ENCODE assay signal across 8 cellular contexts in genomic region chr11:65857500-65858353, GRCh38. TPM values are rescaled to one million over a fixed set of nuclear protein-coding genes. Genes with fewer than 3 reads are reported as not detected.
DNase-seq lines count a peak whose midpoint lies in the region; ATAC-seq and TF ChIP-seq lines count a peak whose summit lies in the region.

TSS of gene CFL1 (minus strand) at chr11:65858180. CDS start at chr11:65858099, 81 bp downstream.

- BruUV-seq in A673 (replicated peaks; lab: Mats Ljungman, UMichigan): no TSS peak

- H3K36me3 ChIP-seq in A673 (ENCODE audit: insufficient read depth, low read length, poor library complexity, severe bottlenecking) (peaks cover 50% of the 10 kb centered on the region), spleen (peaks cover 7 to 52% (median 46%) of the 10 kb centered on the region in 6 donors)

- peak within 1 kb of the TSS; percentile 98 for H3K27ac Mint-ChIP-seq in activated B cell treated with CpG ODN at 0.5 μM for 24 hours

- H3K27me3 ChIP-seq in A673 (replicated peaks; ENCODE audit: insufficient read depth, low read depth, low read length, poor library complexity) (no peaks in the 10 kb centered on the region), spleen (replicated peaks in 1 of 7) (no peaks in the 10 kb centered on the region)

- no peaks in the 10 kb centered on the region for H3K9me3 Mint-ChIP-seq in activated B cell treated with CpG ODN at 0.5 μM for 24 hours

- peaks cover 55% of the 10 kb centered on the region for H3K36me3 Mint-ChIP-seq in activated B cell treated with CpG ODN at 0.5 μM for 24 hours (ENCODE audit: low read depth)

- WGBS in spleen, 5 donors: 0 to 1% (median 0%) methylated on average over 29 to 121 of the region's 121 CpGs

- ATAC-seq in GM18867 (IDR thresholded peaks at IDR 0.05; ENCODE audit: unreplicated experiment) (peak; percentile 47), HG03108 (IDR thresholded peaks at IDR 0.05; ENCODE audit: unreplicated experiment) (peak; percentile 42), activated B cell treated with CpG ODN at 0.5 μM for 24 hours (ENCODE audit: low read depth) (peak; percentile 62)

- H3K4me3 ChIP-seq in A673 (ENCODE audit: low read depth, low read length, poor library complexity, severe bottlenecking): peak within 1 kb of the TSS; percentile 95
- peak within 1 kb of the TSS; percentile 95 to 99 for H3K4me3 ChIP-seq in cardiac fibroblast (replicated peaks in 1 of 2; ENCODE audit: low read depth in 2 of 2, low read length in 2 of 2)
- H3K4me3 ChIP-seq in spleen: peak within 1 kb of the TSS; percentile 76 to 100 (median 99)

- H3K9me3 ChIP-seq in A673 (ENCODE audit: low read depth, low read length, poor library complexity, severe bottlenecking) (no peaks in the 10 kb centered on the region), spleen (no peaks in the 10 kb centered on the region)

- POLR2A ChIA-PET in A673 (lab: Charles Lee; ENCODE audit: low non-redundant PET): interaction anchor here (0.5 to 0.7 kb wide), 3 partner anchors 117 to 445 kb away, joined by 3 to 18 read pairs (median 11); no protein-coding TSS in a partner anchor
- POLR2A ChIA-PET in activated B cell treated with CpG ODN at 0.5 μM for 24 hours (lab: Charles Lee): interaction anchor here (0.6 to 7.1 kb wide), 42 partner anchors 8 to 1840 kb away, joined by 3 to 340 read pairs (median 4); partner anchors contain the start of genes AP5B1, BANF1, BRMS1 and CCDC85B

- H3K27me3 Mint-ChIP-seq in activated B cell treated with CpG ODN at 0.5 μM for 24 hours: no peaks in the 10 kb centered on the region

- peaks cover 25% of the 10 kb centered on the region for H3K4me1 ChIP-seq in A673 (ENCODE audit: insufficient read depth, low read length, poor library complexity, severe bottlenecking)
- peaks cover 40 to 83% (median 72%) of the 10 kb centered on the region in 6 donors for H3K4me1 ChIP-seq in spleen

- peak within 1 kb of the TSS; percentile 99 for H3K4me3 Mint-ChIP-seq in activated B cell treated with CpG ODN at 0.5 μM for 24 hours

- TF ChIP-seq CTCF in A673 (conservative IDR thresholded peaks at IDR 0.05; ENCODE audit: low read depth, low read length): no peak
- no peak for TF ChIP-seq CTCF in activated B cell treated with CpG ODN at 0.5 μM for 24 hours (IDR thresholded peaks at IDR 0.05)
- no peak for TF ChIP-seq CTCF in cardiac fibroblast (IDR thresholded peaks at IDR 0.05; ENCODE audit: low read depth, low read length)
- peak in 3 of 11 experiments; percentile 29 to 55 (median 40) for TF ChIP-seq CTCF in spleen (IDR thresholded peaks at IDR 0.05 in 8 of 11, conservative IDR thresholded peaks at IDR 0.05 in 3 of 11)

- intact Hi-C loops in A673 (cut with micrococcal nuclease; ENCODE audit: unreplicated experiment) (loop anchor here (1.0 to 5.0 kb wide), 2 partner anchors 31 to 1080 kb away; partner anchors contain the start of genes FIBP and SF1), activated B cell treated with CpG ODN at 0.5 μM for 24 hours (cut with micrococcal nuclease) (loop anchor here (1.0 to 5.0 kb wide), 12 partner anchors 15 to 740 kb away; partner anchors contain the start of genes AP5B1, C11orf68, DRAP1 and EFEMP2), spleen (cut with DNase I; ENCODE audit: low total_unique reads) (no loop called here)

- TF ChIP-seq POLR2A in spleen (IDR thresholded peaks at IDR 0.05): peak; percentile 96 to 99 (median 98)

- peaks cover 65% of the 10 kb centered on the region for H3K4me1 Mint-ChIP-seq in activated B cell treated with CpG ODN at 0.5 μM for 24 hours

- H3K27ac ChIP-seq in A673 (ENCODE audit: low read depth, low read length, poor library complexity, severe bottlenecking) (peak within 1 kb of the TSS; percentile 99), spleen (peak within 1 kb of the TSS; percentile 93 to 99 (median 97))

- DNase-seq in A673 (ENCODE audit: low spot score) (peak; percentile 100), NCI-H226 (peak; percentile 99), activated B cell treated with CpG ODN at 0.5 μM for 24 hours (peak; percentile 92), cardiac fibroblast (ENCODE audit: low read depth in 2 of 2) (peak; percentile 98 to 99), inferior parietal cortex (ENCODE audit: extremely low spot score) (peak; percentile 95), spleen (no peak)

- CTCF ChIA-PET in A673 (lab: Charles Lee) (interaction anchor here (0.6 to 1.0 kb wide), 3 partner anchors 31 to 147 kb away, joined by 3 to 10 read pairs (median 4); partner anchors contain the start of genes AP5B1 and FIBP), activated B cell treated with CpG ODN at 0.5 μM for 24 hours (lab: Charles Lee) (interaction anchor here (0.7 to 4.3 kb wide), 5 partner anchors 12 to 219 kb away, joined by 4 to 63 read pairs (median 10); partner anchors contain the start of genes CCDC85B, FIBP and SIPA1)

RNA-seq across cellular contexts. Expression of gene CFL1, which starts in this region (rescaled TPM):
- total RNA-seq in A673 (2021): 1,449 and 1,649 TPM in 2 replicates
- 1,079 and 1,089 TPM in 2 replicates for total RNA-seq in activated B cell treated with CpG ODN at 0.5 μM for 24 hours
- 1,000 to 10,000 TPM in 2 of 7 donors, 100 to 1,000 TPM in 5; 666 to 1,219 (median 868) TPM for total RNA-seq in spleen
- polyA plus RNA-seq in spleen: 100 to 1,000 TPM; 562 to 869 (median 862) TPM
